In genomic region chr13:76523740-76524382, GRCh38 we compare ENCODE assay signal across 16 cellular contexts.
A peak's percentile ranks its signal among the peaks of the same experiment; 100 is the strongest.
DNase-seq lines count a peak whose midpoint lies in the region; ATAC-seq and TF ChIP-seq lines count a peak whose summit lies in the region.
"Had no signal": no experiment of that assay in that cellular context is flagged by ENCODE, and none has a peak within 500 bp of the region (broad histone marks: within the 10 kb centered on the region; RNA-seq: fewer than 3 reads in every experiment).

No MANE protein-coding gene starts in this region.

- no peak overlapping the region for H3K4me3 ChIP-seq in thyroid gland (replicated peaks in 1 of 3)
- no peak overlapping the region for H3K4me3 ChIP-seq in breast epithelium
- H3K4me3 ChIP-seq: esophagus muscularis mucosa had no signal

- H3K4me1 ChIP-seq in thyroid gland (no peaks in the 10 kb centered on the region), breast epithelium (no peaks in the 10 kb centered on the region)

- WGBS in thyroid gland, 2 donors = 64 to 80% methylated on average over 2 of the region's 2 CpGs

- no peaks in the 10 kb centered on the region for H3K36me3 ChIP-seq in thyroid gland
- H3K36me3 ChIP-seq in breast epithelium = no peaks in the 10 kb centered on the region
- H3K36me3 ChIP-seq: esophagus muscularis mucosa had no signal

- H3K9me3 ChIP-seq in thyroid gland (no peaks in the 10 kb centered on the region), breast epithelium (no peaks in the 10 kb centered on the region)
- H3K9me3 ChIP-seq: esophagus muscularis mucosa had no signal

- H3K4me3 Mint-ChIP-seq in glutamatergic neuron (ENCODE audit: unreplicated experiment) = no peak overlapping the region
- H3K4me3 Mint-ChIP-seq: activated naive CD8-positive, alpha-beta T cell had no signal

- H3K36me3 Mint-ChIP-seq in glutamatergic neuron (ENCODE audit: unreplicated experiment) = no peaks in the 10 kb centered on the region
- H3K36me3 Mint-ChIP-seq: activated naive CD8-positive, alpha-beta T cell had no signal

- DNase-seq in GM13976 (ENCODE audit: low spot score) (peak; percentile 51), GM20000 (ENCODE audit: low spot score) (peak; percentile 18), RPMI8226 (peak; percentile 5), thyroid gland (no peak), glutamatergic neuron (no peak), breast epithelium (ENCODE audit: low spot score in 2 of 2) (no peak), activated gamma-delta T cell (lab: John Stamatoyannopoulos, UW) (no peak)
- DNase-seq: DMS 273 treated with DMSO at 0.1 percent for 48 hours, mammary epithelial cell, NCI-H1048, NCI-H510A treated with DMSO at 0.1 percent for 48 hours, T-helper 9 cell had no signal

- in situ Hi-C loops in GM13976 (cut with MboI; ENCODE audit: low sequenced_read_pairs, unreplicated experiment) = no loop called here

- peak; percentile 89 for ATAC-seq in HG03025 (IDR thresholded peaks at IDR 0.05; ENCODE audit: low FRiP score, unreplicated experiment)
- ATAC-seq: HCT116 had no signal

- H3K27ac ChIP-seq in thyroid gland = no peak overlapping the region
- H3K27ac ChIP-seq in breast epithelium = peak overlapping the region in 1 of 2 donors; percentile 16
- H3K27ac ChIP-seq: esophagus muscularis mucosa had no signal

- intact Hi-C loops in thyroid gland (cut with DNase I) = no loop called here
- intact Hi-C loops in breast epithelium (cut with DNase I; ENCODE audit: low total_unique reads) = no loop called here

- TF ChIP-seq POLR2A in thyroid gland (IDR thresholded peaks at IDR 0.05) = no peak
- no peak for TF ChIP-seq POLR2A in breast epithelium (IDR thresholded peaks at IDR 0.05)

- H3K27me3 Mint-ChIP-seq in glutamatergic neuron (ENCODE audit: unreplicated experiment) = no peaks in the 10 kb centered on the region

- peaks cover 6% of the 10 kb centered on the region for H3K4me1 Mint-ChIP-seq in glutamatergic neuron (ENCODE audit: low read depth, unreplicated experiment)

- no peak for TF ChIP-seq CTCF in GM13976 (IDR thresholded peaks at IDR 0.05; ENCODE audit: borderline replicate concordance, control extremely low read depth, extremely low read depth, insufficient read depth, missing control alignments)
- TF ChIP-seq CTCF in GM20000 (IDR thresholded peaks at IDR 0.05; ENCODE audit: extremely low read depth, missing control alignments) = no peak
- no peak for TF ChIP-seq CTCF in thyroid gland (IDR thresholded peaks at IDR 0.05)
- no peak for TF ChIP-seq CTCF in glutamatergic neuron (IDR thresholded peaks at IDR 0.05; ENCODE audit: partially characterized antibody, unreplicated experiment)
- no peak for TF ChIP-seq CTCF in breast epithelium (IDR thresholded peaks at IDR 0.05)

- no peak overlapping the region for H3K27ac Mint-ChIP-seq in glutamatergic neuron (ENCODE audit: unreplicated experiment)
- H3K27ac Mint-ChIP-seq: activated naive CD8-positive, alpha-beta T cell had no signal

- H3K9me3 Mint-ChIP-seq in glutamatergic neuron (ENCODE audit: unreplicated experiment) = peaks cover 2% of the 10 kb centered on the region

- H3K27me3 ChIP-seq in thyroid gland (no peaks in the 10 kb centered on the region), breast epithelium (no peaks in the 10 kb centered on the region)
- H3K27me3 ChIP-seq: esophagus muscularis mucosa had no signal

Comparison
In these comparisons a context has a peak if more than half of its experiments do, and no peak if none do; other contexts are left out.
1. DNase-seq: peak in GM13976 (single experiment), GM20000 (single experiment) and RPMI8226 (single experiment); none in thyroid gland (0 of 2), glutamatergic neuron (single experiment), breast epithelium (0 of 2) and activated gamma-delta T cell (single experiment).